8 cellular contexts compared by ENCODE assay signal in genomic region chr9:32968101-32969011, GRCh38. TPM values are rescaled to one million over a fixed set of nuclear protein-coding genes. Genes with fewer than 3 reads are reported as not detected.
DNase-seq lines count a peak whose midpoint lies in the region; ATAC-seq, FAIRE-seq and TF ChIP-seq lines count a peak whose summit lies in the region.

No MANE protein-coding gene starts in this region.

- peak; percentile 85 for FAIRE-seq in K562 (lab: Jason Lieb, UNC)

- no peak overlapping the region for H3K9ac ChIP-seq in K562 (ENCODE audit: insufficient read depth in 1 of 2, low read depth in 2 of 2, low read length in 2 of 2)

- no peaks in the 10 kb centered on the region for H3K79me2 ChIP-seq in K562 (ENCODE audit: control insufficient read depth, insufficient read depth, low read length)

- TF ChIP-seq CTCF in K562 (IDR thresholded peaks at IDR 0.05 in 2 of 3, conservative IDR thresholded peaks at IDR 0.05 in 1 of 3; ENCODE audit: insufficient read depth in 2 of 3, low read depth in 1 of 3, low read length in 3 of 3): peak; percentile 40 to 77 (median 52); a peak in 5 of 6 replicates

- no peaks in the 10 kb centered on the region for H3K9me3 ChIP-seq in K562 (replicated peaks; ENCODE audit: control insufficient read depth, insufficient read depth, low read depth, low read length)

- no peak overlapping the region for H3K4me2 ChIP-seq in K562 (ENCODE audit: insufficient read depth, low read length)

- ATAC-seq in K562 (peak; percentile 58; the same call in 1 of the 3 replicates), HG03457 (IDR thresholded peaks at IDR 0.05; ENCODE audit: unreplicated experiment) (no peak), GM18867 (IDR thresholded peaks at IDR 0.05; ENCODE audit: unreplicated experiment) (no peak)

- no peak for TF ChIP-seq EP300 in K562 (IDR thresholded peaks at IDR 0.05; ENCODE audit: low read length)

- H3K27ac ChIP-seq in K562 (ENCODE audit: extremely low read depth, low read depth, low read length): no peak overlapping the region

- no TSS peak for BruUV-seq in K562 (replicated peaks; lab: Mats Ljungman, UMichigan)

- whole genome bisulfite sequencing in K562 (ENCODE audit: insufficient coverage, low coverage, missing lambda C conversion rate): 40% methylated on average over 13 of the region's 13 CpGs

- no peak for TF ChIP-seq POLR2A in K562 (conservative IDR thresholded peaks at IDR 0.05)

- H3K4me1 ChIP-seq in K562 (replicated peaks in 1 of 2; ENCODE audit: control insufficient read depth in 2 of 2, insufficient read depth in 2 of 2, low read length in 2 of 2): no peaks in the 10 kb centered on the region

- intact Hi-C loops in K562 (cut with micrococcal nuclease): loop anchor here (1.0 to 10.0 kb wide), 4 partner anchors 134 to 590 kb away; no protein-coding TSS in a partner anchor

- H3K9me1 ChIP-seq in K562 (ENCODE audit: control insufficient read depth, insufficient read depth, low read length): no peaks in the 10 kb centered on the region

- POLR2A ChIA-PET in K562 (lab: Yijun Ruan, JAX): no interaction called here

- peak; percentile 19 for DNase-seq in DMS153 treated with DMSO at 0.1 percent for 48 hours (lab: John Stamatoyannopoulos, UW; ENCODE audit: unreplicated experiment)
- DNase-seq in KG1 (lab: John Stamatoyannopoulos, UW): peak; percentile 1
- DNase-seq in T1000 (lab: John Stamatoyannopoulos, UW): peak; percentile 1
- DNase-seq in K562 (ENCODE audit: extremely low read depth in 1 of 4, low spot score in 3 of 4): peak; percentile 32 to 60 (median 35)
- DNase-seq in inferior parietal cortex (ENCODE audit: extremely low spot score): peak; percentile 91
- DNase-seq in stimulated activated CD4-positive, alpha-beta T cell treated with anti-CD3 and anti-CD28 coated beads, Interleukin-1b, Interleukin-23, amount 100 ng/mL, for 48 hours: peak; percentile 34

- H2AFZ ChIP-seq in K562 (ENCODE audit: low read depth, low read length): no peak overlapping the region

- TF ChIP-seq RAD21 in K562 (CRISPR knock-in tag; conservative IDR thresholded peaks at IDR 0.05 in 1 of 2, IDR thresholded peaks at IDR 0.05 in 1 of 2): peak; percentile 82 to 84

- peaks cover 16% of the 10 kb centered on the region; the same call in 2 of the 3 replicates for H3K36me3 ChIP-seq in K562 (ENCODE audit: control insufficient read depth, insufficient read depth, low read length)

- H3K27me3 ChIP-seq in K562 (ENCODE audit: control insufficient read depth in 2 of 2, insufficient read depth in 2 of 2, low read length in 2 of 2): no peaks in the 10 kb centered on the region

- in situ Hi-C loops in K562 (cut with MboI): loop anchor here (5.0 kb wide), 2 partner anchors 386 to 586 kb away; partner anchors contain the start of gene ACO1

- no peak overlapping the region for H3K4me3 ChIP-seq in K562

- CTCF ChIA-PET in K562 (lab: Yijun Ruan, JAX; ENCODE audit: low intra/inter-chr PET ratio): interaction anchor here (0.7 to 2.6 kb wide), 9 partner anchors 9 to 593 kb away, joined by 3 to 30 read pairs (median 5); no protein-coding TSS in a partner anchor

- no peaks in the 10 kb centered on the region for H4K20me1 ChIP-seq in K562 (replicated peaks; ENCODE audit: control insufficient read depth, insufficient read depth, low read length)

TF ChIP-seq in K562, 482 proteins besides CTCF, POLR2A, EP300 and RAD21 (continues in another document):
- TF ChIP-seq RBM39 (optimal IDR thresholded peaks at IDR 0.05; ENCODE audit: low read depth, low read length) (no peak), EWSR1 (IDR thresholded peaks at IDR 0.05; ENCODE audit: borderline replicate concordance, low read depth, partially characterized antibody) (no peak), RBM14 (IDR thresholded peaks at IDR 0.05; ENCODE audit: borderline replicate concordance, insufficient read depth, low read depth, low read length) (no peak), CC2D1A (IDR thresholded peaks at IDR 0.05) (peak; percentile 41; the same call in 1 of the 2 replicates), FOXP1 (CRISPR knock-in tag; IDR thresholded peaks at IDR 0.05) (no peak), ADNP (tag; IDR thresholded peaks at IDR 0.05) (no peak), SMC3 (conservative IDR thresholded peaks at IDR 0.05; ENCODE audit: insufficient read depth, low read depth, low read length) (peak; percentile 49; the same call in 1 of the 2 replicates), FOXJ2 (tag; IDR thresholded peaks at IDR 0.05) (no peak), SAP30 (IDR thresholded peaks at IDR 0.05; ENCODE audit: borderline replicate concordance, insufficient read depth, low read depth, low read length, poor library complexity, severe bottlenecking) (no peak), ZNF324 (CRISPR knock-in tag; IDR thresholded peaks at IDR 0.05) (no peak), ZNF239 (CRISPR knock-in tag; IDR thresholded peaks at IDR 0.05) (no peak), ZBTB5 (IDR thresholded peaks at IDR 0.05) (no peak)
- TF ChIP-seq, protein P1, sequence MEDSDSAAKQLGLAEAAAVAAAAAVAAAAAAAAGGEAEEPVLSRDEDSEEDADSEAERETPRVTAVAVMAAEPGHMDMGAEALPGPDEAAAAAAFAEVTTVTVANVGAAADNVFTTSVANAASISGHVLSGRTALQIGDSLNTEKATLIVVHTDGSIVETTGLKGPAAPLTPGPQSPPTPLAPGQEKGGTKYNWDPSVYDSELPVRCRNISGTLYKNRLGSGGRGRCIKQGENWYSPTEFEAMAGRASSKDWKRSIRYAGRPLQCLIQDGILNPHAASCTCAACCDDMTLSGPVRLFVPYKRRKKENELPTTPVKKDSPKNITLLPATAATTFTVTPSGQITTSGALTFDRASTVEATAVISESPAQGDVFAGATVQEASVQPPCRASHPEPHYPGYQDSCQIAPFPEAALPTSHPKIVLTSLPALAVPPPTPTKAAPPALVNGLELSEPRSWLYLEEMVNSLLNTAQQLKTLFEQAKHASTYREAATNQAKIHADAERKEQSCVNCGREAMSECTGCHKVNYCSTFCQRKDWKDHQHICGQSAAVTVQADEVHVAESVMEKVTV (CRISPR knock-in tag; IDR thresholded peaks at IDR 0.05): peak; percentile 63

RNA-seq across cellular contexts. Expression of gene APTX, which starts 33.1 kb away (rescaled TPM):
- total RNA-seq in K562 (2011; cell fraction: chromatin; rRNA removed; ENCODE audit: low replicate concordance): 58.4 and 95.3 TPM in 2 replicates
- 47.5 and 55.4 TPM in 2 replicates for total RNA-seq in K562 (2011; cell fraction: nucleolus; rRNA removed)
- total RNA-seq in K562 (2011; cell fraction: nucleoplasm; rRNA removed): 70.0 and 94.7 TPM in 2 replicates
- 51.2 and 70.5 TPM in 2 replicates for total RNA-seq in K562 (2014; rRNA removed)
- 68.9 and 72.5 TPM in 2 replicates for total RNA-seq in K562 (2014; rRNA removed; fragmentation: Illumina TruSeq; extraction: Trizol)
- total RNA-seq in K562 (2015; rRNA removed; fragmentation: Illumina TruSeq; extraction: Trizol): 54.5 and 59.3 TPM in 2 replicates
- 46.2 and 49.2 TPM in 2 replicates for total RNA-seq in K562 (2021)
- 50.1 and 69.5 TPM in 2 replicates for polyA plus RNA-seq in K562 (2011; rRNA removed)
- polyA plus RNA-seq in K562 (2011; cell fraction: cytosol; rRNA removed): 25.0 and 40.2 TPM in 2 replicates
- 48.7 and 57.1 TPM in 2 replicates for polyA plus RNA-seq in K562 (2011; cell fraction: nucleus; rRNA removed)
- 40.8 and 49.4 TPM in 2 replicates for polyA plus RNA-seq in K562 (2012)
- 58.1 and 73.6 TPM in 2 replicates for polyA plus RNA-seq in K562 (2014; fragmentation: Illumina TruSeq; extraction: Trizol)
- polyA plus RNA-seq in K562 (2014; fragmentation: Nextera tagmentation; extraction: Ambion mirVana): 10 to 100 TPM; 81.9 to 92.4 TPM
- polyA plus RNA-seq in K562 (2014; rRNA removed): 65.7 and 68.2 TPM in 2 replicates
- polyA minus RNA-seq in K562 (2011; rRNA and poly(A)+ RNA removed): 46.6 and 58.5 TPM in 2 replicates
- polyA minus RNA-seq in K562 (2011; cell fraction: cytosol; rRNA and poly(A)+ RNA removed): 14.2 and 17.1 TPM in 2 replicates
- polyA minus RNA-seq in K562 (2011; cell fraction: nucleus; rRNA and poly(A)+ RNA removed): 26.3 and 37.4 TPM in 2 replicates

RNA-seq across cellular contexts. Expression of gene DNAJA1, which starts 56.7 kb away (rescaled TPM):
- 20.1 and 36.0 TPM in 2 replicates for total RNA-seq in K562 (2011; cell fraction: chromatin; rRNA removed; ENCODE audit: low replicate concordance)
- total RNA-seq in K562 (2011; cell fraction: nucleolus; rRNA removed): 20.0 and 23.6 TPM in 2 replicates
- total RNA-seq in K562 (2011; cell fraction: nucleoplasm; rRNA removed): 25.0 and 35.3 TPM in 2 replicates
- total RNA-seq in K562 (2014; rRNA removed) (105 and 109 TPM in 2 replicates), K562 (2014; rRNA removed; fragmentation: Illumina TruSeq; extraction: Trizol) (175 and 189 TPM in 2 replicates), K562 (2015; rRNA removed; fragmentation: Illumina TruSeq; extraction: Trizol) (192 and 194 TPM in 2 replicates), K562 (2021) (137 and 138 TPM in 2 replicates)
- polyA plus RNA-seq in K562 (2011; rRNA removed) (170 and 197 TPM in 2 replicates), K562 (2014; fragmentation: Illumina TruSeq; extraction: Trizol) (175 and 213 TPM in 2 replicates), K562 (2014; fragmentation: Nextera tagmentation; extraction: Ambion mirVana) (100 to 1,000 TPM; 164 to 359 TPM), K562 (2014; rRNA removed) (161 and 171 TPM in 2 replicates)
- polyA plus RNA-seq in K562 (2011; cell fraction: cytosol; rRNA removed): 36.7 and 57.5 TPM in 2 replicates
- polyA plus RNA-seq in K562 (2011; cell fraction: nucleus; rRNA removed): 29.8 and 37.5 TPM in 2 replicates
- polyA plus RNA-seq in K562 (2012): 79.7 and 168 TPM in 2 replicates
- polyA minus RNA-seq in K562 (2011; rRNA and poly(A)+ RNA removed): 157 and 185 TPM in 2 replicates
- 58.8 and 127 TPM in 2 replicates for polyA minus RNA-seq in K562 (2011; cell fraction: cytosol; rRNA and poly(A)+ RNA removed)
- 11.3 and 22.5 TPM in 2 replicates for polyA minus RNA-seq in K562 (2011; cell fraction: nucleus; rRNA and poly(A)+ RNA removed)

Comparison
In these comparisons a context has a peak if more than half of its experiments do, and no peak if none do; other contexts are left out.
1. DNase-seq: peak in every context shown above with its lines; median percentile 91 in inferior parietal cortex; 35 in K562; 34 in stimulated activated CD4-positive, alpha-beta T cell treated with anti-CD3 and anti-CD28 coated beads, Interleukin-1b, Interleukin-23, amount 100 ng/mL, for 48 hours; 19 in DMS153 treated with DMSO at 0.1 percent for 48 hours; 1 in KG1; 1 in T1000.